Comparison of ENCODE assay signal across 1 cellular context in the genomic region with DNA sequence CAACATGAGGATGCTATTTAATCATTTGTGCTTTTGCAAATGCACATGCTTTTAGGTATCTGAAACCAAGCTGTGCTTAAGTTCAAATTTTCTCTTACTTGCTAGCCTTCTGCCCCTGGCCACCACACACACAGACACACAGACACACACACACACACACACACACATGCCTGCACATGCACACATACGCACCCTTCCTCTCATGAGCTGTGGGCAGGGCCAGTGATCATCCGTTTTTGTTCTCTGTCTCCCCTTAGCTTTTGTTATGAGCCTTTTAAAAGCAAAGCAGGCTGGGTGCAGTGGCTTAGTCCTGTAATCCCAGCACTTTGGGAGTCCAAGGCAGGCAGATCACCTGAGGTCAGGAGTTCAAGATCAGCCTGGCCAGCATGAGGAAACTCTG.
TF ChIP-seq lines count a peak whose summit lies in the region.

No MANE protein-coding gene starts in this region.

TF ChIP-seq in H1, 55 proteins besides CTCF, POLR2A, EP300 and RAD21:
- TF ChIP-seq SAP30 (IDR thresholded peaks at IDR 0.05; ENCODE audit: insufficient read depth, insufficient replicate concordance, low read length) (no peak), MAFK (IDR thresholded peaks at IDR 0.05; ENCODE audit: low read depth, low read length) (no peak), BACH1 (IDR thresholded peaks at IDR 0.05; ENCODE audit: low read length) (no peak), NRF1 (IDR thresholded peaks at IDR 0.05; ENCODE audit: low read depth, low read length) (no peak), SP2 (IDR thresholded peaks at IDR 0.05; ENCODE audit: low read length) (no peak), EZH2 (IDR thresholded peaks at IDR 0.05; ENCODE audit: low read depth, low read length, severe bottlenecking) (no peak), PHF8 (conservative IDR thresholded peaks at IDR 0.05; ENCODE audit: low read depth, low read length) (no peak), KDM4A (IDR thresholded peaks at IDR 0.05; ENCODE audit: low read depth, low read length, severe bottlenecking) (no peak), SRF (IDR thresholded peaks at IDR 0.05; ENCODE audit: low read depth, low read length) (no peak)
